8 cellular contexts compared by ENCODE assay signal in genomic region chr21:32393677-32394001, GRCh38. TPM values are rescaled to one million over a fixed set of nuclear protein-coding genes. Genes with fewer than 3 reads are reported as not detected.
DNase-seq lines count a peak whose midpoint lies in the region; ATAC-seq and TF ChIP-seq lines count a peak whose summit lies in the region.

No MANE protein-coding gene starts in this region.

- no peaks in the 10 kb centered on the region for H3K27me3 Mint-ChIP-seq in Calu3 (ENCODE audit: unreplicated experiment)

- H3K4me3 ChIP-seq in NB4 (ENCODE audit: low read depth, low read length), result peak overlapping the region; percentile 86
- peak overlapping the region; percentile 94 for H3K4me3 ChIP-seq in coronary artery
- H3K4me3 ChIP-seq in neuron (ENCODE audit: low read length), result no peak overlapping the region

- peak overlapping the region; percentile 80 for H3K4me3 Mint-ChIP-seq in Calu3 (ENCODE audit: low read depth, unreplicated experiment)

- peak overlapping the region; percentile 77 for H2AFZ ChIP-seq in neuron (ENCODE audit: low read depth, low read length)

- TF ChIP-seq CTCF in Calu3 (IDR thresholded peaks at IDR 0.05; ENCODE audit: unreplicated experiment) (no peak), NB4 (IDR thresholded peaks at IDR 0.05; ENCODE audit: low read depth, low read length) (no peak), coronary artery (IDR thresholded peaks at IDR 0.05) (no peak)

- peaks cover 7% of the 10 kb centered on the region for H3K36me3 ChIP-seq in neuron (ENCODE audit: insufficient read depth, low read length)

- BruUV-seq in Calu3 (replicated peaks; lab: Mats Ljungman, UMichigan), result no TSS peak

- H3K4me1 Mint-ChIP-seq in Calu3 (ENCODE audit: low read depth, unreplicated experiment), result peaks cover 19% of the 10 kb centered on the region

- ATAC-seq in GM18519 (IDR thresholded peaks at IDR 0.05; ENCODE audit: low FRiP score, unreplicated experiment) (no peak), esophagus mucosa (no peak)

- peaks cover 8% of the 10 kb centered on the region for H3K4me1 ChIP-seq in neuron (ENCODE audit: insufficient read depth, low read length)

- peaks cover 22% of the 10 kb centered on the region for H3K36me3 Mint-ChIP-seq in Calu3 (ENCODE audit: insufficient read depth, unreplicated experiment)

- H3K27ac Mint-ChIP-seq in Calu3 (ENCODE audit: unreplicated experiment), result peak overlapping the region; percentile 85

- no peaks in the 10 kb centered on the region for H3K9me3 Mint-ChIP-seq in Calu3 (ENCODE audit: low read depth, unreplicated experiment)

- intact Hi-C loops in Calu3 (cut with micrococcal nuclease; ENCODE audit: unreplicated experiment), result no loop called here

- no peaks in the 10 kb centered on the region for H3K27me3 ChIP-seq in neuron (ENCODE audit: insufficient read depth, low read length)

- no peak for TF ChIP-seq POLR2A in NB4 (IDR thresholded peaks at IDR 0.05; ENCODE audit: extremely low read depth, insufficient read length)

- CTCF ChIA-PET in Calu3 (lab: Charles Lee), result interaction anchor here (0.9 kb wide), 1 partner anchor 70 kb away, joined by 3 read pairs; no protein-coding TSS in a partner anchor

- H3K9me3 ChIP-seq in neuron (ENCODE audit: low read length), result peaks cover 9% of the 10 kb centered on the region

- peak overlapping the region; percentile 67 to 93 for H3K27ac ChIP-seq in coronary artery

- DNase-seq in Calu3 (no peak), NB4 (ENCODE audit: low read depth) (peak; percentile 91), coronary artery (ENCODE audit: low spot score) (no peak), NK-92 (lab: John Stamatoyannopoulos, UW; ENCODE audit: unreplicated experiment) (no peak), epidermal melanocyte (ENCODE audit: insufficient read length, low spot score) (no peak)

RNA-seq across cellular contexts. Expression of gene URB1, which starts 0.8 kb away (rescaled TPM):
- total RNA-seq in Calu3 (2022) (16.5 and 19.2 TPM in 2 replicates), esophagus mucosa (14.8 TPM)

RNA-seq across cellular contexts. Expression of gene EVA1C, which starts 18.9 kb away (rescaled TPM):
- total RNA-seq in Calu3 (2022) (1.4 and 3.1 TPM in 2 replicates), esophagus mucosa (23.8 TPM)
